In the genomic region with DNA sequence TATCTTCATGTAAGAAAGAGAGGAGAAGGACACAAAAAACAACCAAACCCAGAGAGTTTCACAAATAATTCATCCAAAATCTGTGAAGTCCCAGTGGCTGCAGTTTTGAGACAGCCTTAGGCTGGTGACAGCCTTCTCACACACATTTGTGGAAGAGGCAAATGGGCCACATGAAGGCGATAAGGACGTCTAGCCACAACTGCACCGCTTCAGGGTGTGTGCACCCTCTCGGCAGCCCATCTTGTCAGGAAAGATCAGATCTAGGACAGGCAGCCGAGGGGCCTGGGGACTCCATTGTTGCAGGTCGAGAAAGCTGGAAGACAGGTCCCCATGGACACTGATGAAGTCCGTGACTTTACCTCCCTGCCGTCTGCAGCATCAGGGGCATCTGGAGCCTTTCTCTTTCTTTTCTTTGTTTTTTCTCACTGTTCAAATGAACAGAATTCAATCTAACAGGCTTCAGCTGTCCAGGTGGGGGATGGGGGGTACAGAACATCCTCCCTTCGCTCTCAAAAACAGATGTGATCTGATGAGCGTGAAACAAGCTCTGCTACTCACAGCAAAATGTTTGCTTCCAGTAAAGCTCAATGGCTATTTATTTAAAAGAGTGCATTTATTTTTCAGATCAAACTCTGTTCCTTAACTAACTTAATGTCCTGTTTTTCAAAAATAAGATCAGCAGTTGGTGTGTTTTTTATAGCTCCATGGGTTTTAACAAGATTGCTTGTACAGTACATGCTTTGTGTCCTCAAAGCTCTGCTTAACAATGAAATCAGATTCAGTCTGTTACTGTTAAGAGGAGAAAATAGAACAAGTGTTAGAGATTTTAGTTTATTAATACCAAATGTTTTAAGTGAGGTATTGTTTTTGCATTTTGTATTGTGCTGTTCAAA, we compare ENCODE assay signal across 1 cellular context.
TF ChIP-seq lines count a peak whose summit lies in the region.

No MANE protein-coding gene starts in this region.

TF ChIP-seq in SK-N-SH, 30 proteins besides CTCF, POLR2A, EP300 and RAD21:
- TF ChIP-seq NFIC (IDR thresholded peaks at IDR 0.05; ENCODE audit: borderline replicate concordance) (no peak), ELF1 (IDR thresholded peaks at IDR 0.05) (no peak), POLR2AphosphoS5 (IDR thresholded peaks at IDR 0.05; ENCODE audit: low read depth, low read length) (no peak; the same call in 1 of the 2 replicates), RXRA (IDR thresholded peaks at IDR 0.05; ENCODE audit: borderline replicate concordance, low read depth) (no peak), TCF12 (IDR thresholded peaks at IDR 0.05) (0 out of 2 replicates have a peak, but pooled peaks have one; percentile 8), MEF2A (IDR thresholded peaks at IDR 0.05; ENCODE audit: borderline replicate concordance, low read depth) (no peak), MXI1 (IDR thresholded peaks at IDR 0.05; ENCODE audit: low read depth, low read length) (peak; percentile 67; the same call in 1 of the 2 replicates), JUND (IDR thresholded peaks at IDR 0.05) (no peak), NRF1 (IDR thresholded peaks at IDR 0.05; ENCODE audit: low read depth, low read length) (no peak), FOXM1 (IDR thresholded peaks at IDR 0.05; ENCODE audit: low read depth) (no peak), FOXJ3 (CRISPR knock-in tag; IDR thresholded peaks at IDR 0.05) (0 out of 2 replicates have a peak, but pooled peaks have one; percentile 50), FOSL2 (IDR thresholded peaks at IDR 0.05; ENCODE audit: borderline replicate concordance, low read depth) (no peak), TAF1 (IDR thresholded peaks at IDR 0.05; ENCODE audit: borderline replicate concordance, low read depth, low read length) (no peak), SIN3A (IDR thresholded peaks at IDR 0.05; ENCODE audit: borderline replicate concordance, low read depth, low read length) (no peak), EZH2phosphoT487 (IDR thresholded peaks at IDR 0.05; ENCODE audit: borderline replicate concordance, low read depth) (no peak), CHD2 (IDR thresholded peaks at IDR 0.05; ENCODE audit: low read length, partially characterized antibody) (peak; percentile 75), RFX5 (IDR thresholded peaks at IDR 0.05; ENCODE audit: low read length) (no peak), RCOR1 (IDR thresholded peaks at IDR 0.05; ENCODE audit: low read length) (peak; percentile 10; the same call in 1 of the 2 replicates), YY1 (IDR thresholded peaks at IDR 0.05; ENCODE audit: low read depth) (no peak), SMC3 (IDR thresholded peaks at IDR 0.05; ENCODE audit: low read depth, low read length) (no peak), GATA2 (CRISPR knock-in tag; IDR thresholded peaks at IDR 0.05) (peak; percentile 94), TEAD4 (IDR thresholded peaks at IDR 0.05; ENCODE audit: borderline replicate concordance, insufficient read depth) (no peak), GABPA (IDR thresholded peaks at IDR 0.05; ENCODE audit: low read depth) (no peak)
- TF ChIP-seq, protein P1, sequence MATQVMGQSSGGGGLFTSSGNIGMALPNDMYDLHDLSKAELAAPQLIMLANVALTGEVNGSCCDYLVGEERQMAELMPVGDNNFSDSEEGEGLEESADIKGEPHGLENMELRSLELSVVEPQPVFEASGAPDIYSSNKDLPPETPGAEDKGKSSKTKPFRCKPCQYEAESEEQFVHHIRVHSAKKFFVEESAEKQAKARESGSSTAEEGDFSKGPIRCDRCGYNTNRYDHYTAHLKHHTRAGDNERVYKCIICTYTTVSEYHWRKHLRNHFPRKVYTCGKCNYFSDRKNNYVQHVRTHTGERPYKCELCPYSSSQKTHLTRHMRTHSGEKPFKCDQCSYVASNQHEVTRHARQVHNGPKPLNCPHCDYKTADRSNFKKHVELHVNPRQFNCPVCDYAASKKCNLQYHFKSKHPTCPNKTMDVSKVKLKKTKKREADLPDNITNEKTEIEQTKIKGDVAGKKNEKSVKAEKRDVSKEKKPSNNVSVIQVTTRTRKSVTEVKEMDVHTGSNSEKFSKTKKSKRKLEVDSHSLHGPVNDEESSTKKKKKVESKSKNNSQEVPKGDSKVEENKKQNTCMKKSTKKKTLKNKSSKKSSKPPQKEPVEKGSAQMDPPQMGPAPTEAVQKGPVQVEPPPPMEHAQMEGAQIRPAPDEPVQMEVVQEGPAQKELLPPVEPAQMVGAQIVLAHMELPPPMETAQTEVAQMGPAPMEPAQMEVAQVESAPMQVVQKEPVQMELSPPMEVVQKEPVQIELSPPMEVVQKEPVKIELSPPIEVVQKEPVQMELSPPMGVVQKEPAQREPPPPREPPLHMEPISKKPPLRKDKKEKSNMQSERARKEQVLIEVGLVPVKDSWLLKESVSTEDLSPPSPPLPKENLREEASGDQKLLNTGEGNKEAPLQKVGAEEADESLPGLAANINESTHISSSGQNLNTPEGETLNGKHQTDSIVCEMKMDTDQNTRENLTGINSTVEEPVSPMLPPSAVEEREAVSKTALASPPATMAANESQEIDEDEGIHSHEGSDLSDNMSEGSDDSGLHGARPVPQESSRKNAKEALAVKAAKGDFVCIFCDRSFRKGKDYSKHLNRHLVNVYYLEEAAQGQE (IDR thresholded peaks at IDR 0.05; ENCODE audit: low read depth, low read length): no peak
- TF ChIP-seq, protein P2, sequence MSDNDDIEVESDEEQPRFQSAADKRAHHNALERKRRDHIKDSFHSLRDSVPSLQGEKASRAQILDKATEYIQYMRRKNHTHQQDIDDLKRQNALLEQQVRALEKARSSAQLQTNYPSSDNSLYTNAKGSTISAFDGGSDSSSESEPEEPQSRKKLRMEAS (IDR thresholded peaks at IDR 0.05; ENCODE audit: low read depth): no peak
- TF ChIP-seq, protein P3, sequence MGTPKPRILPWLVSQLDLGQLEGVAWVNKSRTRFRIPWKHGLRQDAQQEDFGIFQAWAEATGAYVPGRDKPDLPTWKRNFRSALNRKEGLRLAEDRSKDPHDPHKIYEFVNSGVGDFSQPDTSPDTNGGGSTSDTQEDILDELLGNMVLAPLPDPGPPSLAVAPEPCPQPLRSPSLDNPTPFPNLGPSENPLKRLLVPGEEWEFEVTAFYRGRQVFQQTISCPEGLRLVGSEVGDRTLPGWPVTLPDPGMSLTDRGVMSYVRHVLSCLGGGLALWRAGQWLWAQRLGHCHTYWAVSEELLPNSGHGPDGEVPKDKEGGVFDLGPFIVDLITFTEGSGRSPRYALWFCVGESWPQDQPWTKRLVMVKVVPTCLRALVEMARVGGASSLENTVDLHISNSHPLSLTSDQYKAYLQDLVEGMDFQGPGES (IDR thresholded peaks at IDR 0.05; ENCODE audit: low read depth, low read length): no peak
- TF ChIP-seq, protein P4, sequence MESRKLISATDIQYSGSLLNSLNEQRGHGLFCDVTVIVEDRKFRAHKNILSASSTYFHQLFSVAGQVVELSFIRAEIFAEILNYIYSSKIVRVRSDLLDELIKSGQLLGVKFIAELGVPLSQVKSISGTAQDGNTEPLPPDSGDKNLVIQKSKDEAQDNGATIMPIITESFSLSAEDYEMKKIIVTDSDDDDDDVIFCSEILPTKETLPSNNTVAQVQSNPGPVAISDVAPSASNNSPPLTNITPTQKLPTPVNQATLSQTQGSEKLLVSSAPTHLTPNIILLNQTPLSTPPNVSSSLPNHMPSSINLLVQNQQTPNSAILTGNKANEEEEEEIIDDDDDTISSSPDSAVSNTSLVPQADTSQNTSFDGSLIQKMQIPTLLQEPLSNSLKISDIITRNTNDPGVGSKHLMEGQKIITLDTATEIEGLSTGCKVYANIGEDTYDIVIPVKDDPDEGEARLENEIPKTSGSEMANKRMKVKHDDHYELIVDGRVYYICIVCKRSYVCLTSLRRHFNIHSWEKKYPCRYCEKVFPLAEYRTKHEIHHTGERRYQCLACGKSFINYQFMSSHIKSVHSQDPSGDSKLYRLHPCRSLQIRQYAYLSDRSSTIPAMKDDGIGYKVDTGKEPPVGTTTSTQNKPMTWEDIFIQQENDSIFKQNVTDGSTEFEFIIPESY (IDR thresholded peaks at IDR 0.05; ENCODE audit: borderline replicate concordance, low read depth): no peak
- TF ChIP-seq, protein P5, sequence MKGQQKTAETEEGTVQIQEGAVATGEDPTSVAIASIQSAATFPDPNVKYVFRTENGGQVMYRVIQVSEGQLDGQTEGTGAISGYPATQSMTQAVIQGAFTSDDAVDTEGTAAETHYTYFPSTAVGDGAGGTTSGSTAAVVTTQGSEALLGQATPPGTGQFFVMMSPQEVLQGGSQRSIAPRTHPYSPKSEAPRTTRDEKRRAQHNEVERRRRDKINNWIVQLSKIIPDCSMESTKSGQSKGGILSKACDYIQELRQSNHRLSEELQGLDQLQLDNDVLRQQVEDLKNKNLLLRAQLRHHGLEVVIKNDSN (IDR thresholded peaks at IDR 0.05; ENCODE audit: borderline replicate concordance, low read depth): no peak
- TF ChIP-seq, protein P6, sequence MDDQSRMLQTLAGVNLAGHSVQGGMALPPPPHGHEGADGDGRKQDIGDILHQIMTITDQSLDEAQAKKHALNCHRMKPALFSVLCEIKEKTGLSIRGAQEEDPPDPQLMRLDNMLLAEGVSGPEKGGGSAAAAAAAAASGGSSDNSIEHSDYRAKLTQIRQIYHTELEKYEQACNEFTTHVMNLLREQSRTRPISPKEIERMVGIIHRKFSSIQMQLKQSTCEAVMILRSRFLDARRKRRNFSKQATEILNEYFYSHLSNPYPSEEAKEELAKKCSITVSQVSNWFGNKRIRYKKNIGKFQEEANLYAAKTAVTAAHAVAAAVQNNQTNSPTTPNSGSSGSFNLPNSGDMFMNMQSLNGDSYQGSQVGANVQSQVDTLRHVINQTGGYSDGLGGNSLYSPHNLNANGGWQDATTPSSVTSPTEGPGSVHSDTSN (IDR thresholded peaks at IDR 0.05): no peak
- TF ChIP-seq, protein P7, sequence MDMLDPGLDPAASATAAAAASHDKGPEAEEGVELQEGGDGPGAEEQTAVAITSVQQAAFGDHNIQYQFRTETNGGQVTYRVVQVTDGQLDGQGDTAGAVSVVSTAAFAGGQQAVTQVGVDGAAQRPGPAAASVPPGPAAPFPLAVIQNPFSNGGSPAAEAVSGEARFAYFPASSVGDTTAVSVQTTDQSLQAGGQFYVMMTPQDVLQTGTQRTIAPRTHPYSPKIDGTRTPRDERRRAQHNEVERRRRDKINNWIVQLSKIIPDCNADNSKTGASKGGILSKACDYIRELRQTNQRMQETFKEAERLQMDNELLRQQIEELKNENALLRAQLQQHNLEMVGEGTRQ (IDR thresholded peaks at IDR 0.05; ENCODE audit: borderline replicate concordance, low read depth, low read length): no peak
